Comparison of ENCODE assay signal across 18 cellular contexts in genomic region chr11:60371854-60372253, GRCh38. TPM values are rescaled to one million over a fixed set of nuclear protein-coding genes. Genes with fewer than 3 reads are reported as not detected.
A peak's percentile ranks its signal among the peaks of the same experiment; 100 is the strongest.
DNase-seq lines count a peak whose midpoint lies in the region; ATAC-seq and TF ChIP-seq lines count a peak whose summit lies in the region.
"Had no signal": no experiment of that assay in that cellular context is flagged by ENCODE, and none has a peak within 500 bp of the region (broad histone marks: within the 10 kb centered on the region; RNA-seq: fewer than 3 reads in every experiment).

No MANE protein-coding gene starts in this region.

- no peak overlapping the region for H3K4me3 Mint-ChIP-seq in activated B cell treated with CpG ODN at 0.5 μM for 24 hours
- H3K4me3 Mint-ChIP-seq: CD8-positive, alpha-beta memory T cell had no signal

- peaks cover 9 to 92% (median 19%) of the 10 kb centered on the region in 10 experiments for H3K4me1 ChIP-seq in BLaER1 treated with 17β-estradiol and CSF1 and Interleukin-3, amounts not matched to agents 10 nM and 100 nM
- peaks cover 8% of the 10 kb centered on the region for H3K4me1 ChIP-seq in lower lobe of right lung

- intact Hi-C loops in activated B cell treated with CpG ODN at 0.5 μM for 24 hours (cut with micrococcal nuclease) = no loop called here
- intact Hi-C loops in lower lobe of right lung (cut with DNase I) = no loop called here

- peak overlapping the region in 6 of 11 experiments; percentile 0 to 82 (median 53); a peak in 8 of 22 replicates for H3K4me2 ChIP-seq in BLaER1 treated with 17β-estradiol and CSF1 and Interleukin-3, amounts not matched to agents 10 nM and 100 nM
- H3K4me2 ChIP-seq: BLaER1 had no signal

- H3K9me3 ChIP-seq in BLaER1 treated with 17β-estradiol and CSF1 and Interleukin-3, amounts not matched to agents 10 nM and 100 nM (replicated peaks in 1 of 11) = peaks cover 26 to 78% (median 68%) of the 10 kb centered on the region in 11 experiments
- H3K9me3 ChIP-seq in lower lobe of right lung = no peaks in the 10 kb centered on the region
- H3K9me3 ChIP-seq: SJCRH30 had no signal

- CTCF ChIA-PET in activated B cell treated with CpG ODN at 0.5 μM for 24 hours (lab: Charles Lee) = no interaction called here

- peak overlapping the region in 3 of 11 experiments; percentile 31 to 72 (median 60); a peak in 4 of 22 replicates for H3K9ac ChIP-seq in BLaER1 treated with 17β-estradiol and CSF1 and Interleukin-3, amounts not matched to agents 10 nM and 100 nM
- H3K9ac ChIP-seq: BLaER1 had no signal

- ATAC-seq in activated B cell treated with CpG ODN at 0.5 μM for 24 hours (ENCODE audit: low read depth) (no peak), lower lobe of right lung (no peak), GM19023 (IDR thresholded peaks at IDR 0.05; ENCODE audit: unreplicated experiment) (no peak)
- ATAC-seq: HepG2, K562 had no signal

- peak overlapping the region; percentile 2 for H3K27ac Mint-ChIP-seq in activated B cell treated with CpG ODN at 0.5 μM for 24 hours
- H3K27ac Mint-ChIP-seq: CD8-positive, alpha-beta memory T cell had no signal

- no peaks in the 10 kb centered on the region for H3K27me3 ChIP-seq in BLaER1 treated with 17β-estradiol and CSF1 and Interleukin-3, amounts not matched to agents 10 nM and 100 nM
- H3K27me3 ChIP-seq in lower lobe of right lung (ENCODE audit: low read depth) = no peaks in the 10 kb centered on the region
- H3K27me3 ChIP-seq: BLaER1, SJCRH30 had no signal

- no peak overlapping the region for H3K4me3 ChIP-seq in BLaER1 treated with 17β-estradiol and CSF1 and Interleukin-3, amounts not matched to agents 10 nM and 100 nM
- no peak overlapping the region for H3K4me3 ChIP-seq in lower lobe of right lung
- H3K4me3 ChIP-seq: BLaER1, K562, SJCRH30 had no signal

- peak overlapping the region in 4 of 11 experiments; percentile 18 to 99 (median 89); a peak in 7 of 22 replicates for H3K27ac ChIP-seq in BLaER1 treated with 17β-estradiol and CSF1 and Interleukin-3, amounts not matched to agents 10 nM and 100 nM
- peak overlapping the region; percentile 19 for H3K27ac ChIP-seq in lower lobe of right lung
- H3K27ac ChIP-seq: BLaER1, SJCRH30 had no signal

- TF ChIP-seq CTCF in activated B cell treated with CpG ODN at 0.5 μM for 24 hours (IDR thresholded peaks at IDR 0.05) (no peak), lower lobe of right lung (IDR thresholded peaks at IDR 0.05) (no peak)

- POLR2A ChIA-PET in activated B cell treated with CpG ODN at 0.5 μM for 24 hours (lab: Charles Lee) = interaction anchor here (0.7 to 18.0 kb wide), 5 partner anchors 26 to 112 kb away, joined by 3 to 800 read pairs (median 7); partner anchors contain the start of gene MS4A1

- DNase-seq in HT-29 (ENCODE audit: low spot score) = peak; percentile 30
- no peak for DNase-seq in activated B cell treated with CpG ODN at 0.5 μM for 24 hours
- DNase-seq in lower lobe of right lung = no peak
- no peak for DNase-seq in activated T-cell treated with anti-CD3 and anti-CD28 coated beads, Interleukin-2, amount 50 U/mL, for 48 hours
- DNase-seq in AG08396 (ENCODE audit: low spot score) = no peak
- DNase-seq in COLO668 (lab: John Stamatoyannopoulos, UW; ENCODE audit: unreplicated experiment) = no peak
- DNase-seq: CD8-positive, alpha-beta memory T cell; NCI-H1105 treated with DMSO at 0.1 percent for 48 hours; NCI-H226; NCI-H510A treated with DMSO at 0.1 percent for 48 hours; NCI-H774 had no signal

- H3K9me3 Mint-ChIP-seq in activated B cell treated with CpG ODN at 0.5 μM for 24 hours = peaks cover 4% of the 10 kb centered on the region
- H3K9me3 Mint-ChIP-seq: CD8-positive, alpha-beta memory T cell had no signal

- H3K36me3 Mint-ChIP-seq in activated B cell treated with CpG ODN at 0.5 μM for 24 hours (ENCODE audit: low read depth) = peaks cover 25% of the 10 kb centered on the region
- H3K36me3 Mint-ChIP-seq: CD8-positive, alpha-beta memory T cell had no signal

- H4K20me1 ChIP-seq in BLaER1 treated with 17β-estradiol and CSF1 and Interleukin-3, amounts not matched to agents 10 nM and 100 nM = no peaks in the 10 kb centered on the region
- H4K20me1 ChIP-seq: BLaER1 had no signal

- H3K27me3 Mint-ChIP-seq in activated B cell treated with CpG ODN at 0.5 μM for 24 hours = no peaks in the 10 kb centered on the region

- H3K4me1 Mint-ChIP-seq in activated B cell treated with CpG ODN at 0.5 μM for 24 hours = peaks cover 97% of the 10 kb centered on the region
- H3K4me1 Mint-ChIP-seq: CD8-positive, alpha-beta memory T cell had no signal

- H3K36me3 ChIP-seq in BLaER1 treated with 17β-estradiol and CSF1 and Interleukin-3, amounts not matched to agents 10 nM and 100 nM = peaks cover 0 to 3% (median 0%) of the 10 kb centered on the region in 11 experiments; a peak in 2 of 22 replicates
- H3K36me3 ChIP-seq in lower lobe of right lung = no peaks in the 10 kb centered on the region
- H3K36me3 ChIP-seq: SJCRH30 had no signal

RNA-seq across cellular contexts. Expression of gene MS4A7, which starts 6.5 kb away (rescaled TPM):
- not detected in 2 replicates for total RNA-seq in HT-29 (2014; rRNA removed; shearing (Covaris generic))
- total RNA-seq in activated B cell treated with CpG ODN at 0.5 μM for 24 hours (43.1 and 51.1 TPM in 2 replicates), lower lobe of right lung (315 TPM)
- total RNA-seq: A673, HepG2, K562, SJCRH30 had no signal

RNA-seq across cellular contexts. Expression of gene MS4A14, which starts 24.4 kb away (rescaled TPM):
- total RNA-seq in HT-29 (2014; rRNA removed; shearing (Covaris generic)) = not detected in 2 replicates
- total RNA-seq in activated B cell treated with CpG ODN at 0.5 μM for 24 hours (4.6 and 4.9 TPM in 2 replicates), lower lobe of right lung (19.4 TPM)
- total RNA-seq: A673; CD8-positive, alpha-beta memory T cell; HepG2; K562; SJCRH30 had no signal

RNA-seq across cellular contexts. Expression of gene MS4A6E, which starts 44.8 kb away (rescaled TPM):
- total RNA-seq in HT-29 (2014; rRNA removed; shearing (Covaris generic)) = not detected in 2 replicates
- total RNA-seq in activated B cell treated with CpG ODN at 0.5 μM for 24 hours (not detected in 2 replicates), lower lobe of right lung (not detected)
- total RNA-seq: A673; CD8-positive, alpha-beta memory T cell; HepG2; K562; SJCRH30 had no signal

RNA-seq across cellular contexts. Expression of gene MS4A5, which starts 57.5 kb away (rescaled TPM):
- total RNA-seq in HT-29 (2014; rRNA removed; shearing (Covaris generic)) = not detected in 2 replicates
- total RNA-seq in activated B cell treated with CpG ODN at 0.5 μM for 24 hours (not detected in 2 replicates), lower lobe of right lung (not detected)
- total RNA-seq: A673; CD8-positive, alpha-beta memory T cell; HepG2; K562; SJCRH30 had no signal

Comparison
In these comparisons a context has a peak if more than half of its experiments do, and no peak if none do; other contexts are left out.
1. RNA of gene MS4A7, which starts 6.5 kb away (total RNA-seq): 315 TPM in lower lobe of right lung (single experiment) and 43.1 to 51.1 TPM in activated B cell treated with CpG ODN at 0.5 μM for 24 hours; not detected in HT-29; every median in the first group is over 10 times any median in the second.